ENCODE assay signal across 24 cellular contexts in the genomic region with DNA sequence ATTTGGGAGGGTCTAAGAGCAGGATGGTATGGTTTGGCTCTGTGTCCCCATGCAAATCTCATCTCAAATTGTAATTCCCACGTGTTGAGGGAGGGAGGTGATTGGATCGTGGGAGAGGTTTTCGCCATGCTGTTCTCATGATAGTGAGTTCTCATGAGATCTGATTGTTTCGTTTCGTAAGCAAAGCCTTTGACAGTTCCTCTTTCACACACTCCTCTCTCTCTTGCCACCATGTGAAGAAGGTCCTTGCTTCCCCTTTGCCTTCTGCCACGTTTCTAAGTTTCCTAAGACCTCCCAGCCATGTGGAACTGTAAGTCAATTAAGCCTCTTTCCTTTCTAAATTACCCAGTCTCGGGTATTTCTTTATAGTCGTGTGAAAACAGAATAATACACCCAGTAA.
A peak's percentile ranks its signal among the peaks of the same experiment; 100 is the strongest.
DNase-seq lines count a peak whose midpoint lies in the region; ATAC-seq and TF ChIP-seq lines count a peak whose summit lies in the region.
"Had no signal": no experiment of that assay in that cellular context is flagged by ENCODE, and none has a peak within 500 bp of the region (broad histone marks: within the 10 kb centered on the region; RNA-seq: fewer than 3 reads in every experiment).

No MANE protein-coding gene starts in this region.

- 71 to 77% methylated on average over 6 to 8 of the region's 8 CpGs for whole genome bisulfite sequencing in transverse colon (ENCODE audit: low coverage in 1 of 2), 2 donors

- H3K9me2 ChIP-seq in Karpas-422 (replicated peaks; ENCODE audit: insufficient read depth, low read length): no peaks in the 10 kb centered on the region

- H3K27me3 Mint-ChIP-seq in nephron progenitor cell (ENCODE audit: low read depth, poor library complexity): no peaks in the 10 kb centered on the region
- H3K27me3 Mint-ChIP-seq: CD4-positive, alpha-beta T cell; IgD-negative memory B cell had no signal

- H3K36me3 ChIP-seq in Karpas-422 (ENCODE audit: insufficient read depth, low read length) (no peaks in the 10 kb centered on the region), gastrocnemius medialis (no peaks in the 10 kb centered on the region), transverse colon (no peaks in the 10 kb centered on the region)
- H3K36me3 ChIP-seq: BLaER1 treated with 17β-estradiol and CSF1 and Interleukin-3, amounts not matched to agents 10 nM and 100 nM had no signal

- peak overlapping the region; percentile 60 for H3K27ac Mint-ChIP-seq in nephron progenitor cell
- H3K27ac Mint-ChIP-seq: CD4-positive, alpha-beta T cell; IgD-negative memory B cell had no signal

- no peak overlapping the region for H2AFZ ChIP-seq in Karpas-422 (ENCODE audit: low read length)
- H2AFZ ChIP-seq: PC-9 had no signal

- no peak overlapping the region for H3K27ac ChIP-seq in Karpas-422 (ENCODE audit: low read length)
- no peak overlapping the region for H3K27ac ChIP-seq in gastrocnemius medialis
- H3K27ac ChIP-seq in transverse colon: no peak overlapping the region
- H3K27ac ChIP-seq: A549; BLaER1 treated with 17β-estradiol and CSF1 and Interleukin-3, amounts not matched to agents 10 nM and 100 nM; PC-9 had no signal

- no peaks in the 10 kb centered on the region for H3K4me1 Mint-ChIP-seq in nephron progenitor cell
- H3K4me1 Mint-ChIP-seq: IgD-negative memory B cell had no signal

- H3K9ac ChIP-seq in Karpas-422 (ENCODE audit: low read length): no peak overlapping the region
- H3K9ac ChIP-seq: BLaER1 treated with 17β-estradiol and CSF1 and Interleukin-3, amounts not matched to agents 10 nM and 100 nM had no signal

- no peak for TF ChIP-seq CTCF in NB4 (IDR thresholded peaks at IDR 0.05; ENCODE audit: low read depth, low read length)
- no peak for TF ChIP-seq CTCF in nephron progenitor cell (IDR thresholded peaks at IDR 0.05)
- TF ChIP-seq CTCF in gastrocnemius medialis (IDR thresholded peaks at IDR 0.05 in 4 of 5, conservative IDR thresholded peaks at IDR 0.05 in 1 of 5): no peak
- TF ChIP-seq CTCF in omental fat pad (IDR thresholded peaks at IDR 0.05): no peak
- no peak for TF ChIP-seq CTCF in transverse colon (IDR thresholded peaks at IDR 0.05)

- no peak overlapping the region for H3K4me3 Mint-ChIP-seq in nephron progenitor cell
- H3K4me3 Mint-ChIP-seq: CD4-positive, alpha-beta T cell; IgD-negative memory B cell had no signal

- H3K9me3 ChIP-seq in Karpas-422 (ENCODE audit: low read length) (no peaks in the 10 kb centered on the region; the same call in 1 of the 2 replicates), gastrocnemius medialis (no peaks in the 10 kb centered on the region), transverse colon (no peaks in the 10 kb centered on the region)
- H3K9me3 ChIP-seq: A549 had no signal

- ATAC-seq in gastrocnemius medialis: no peak
- ATAC-seq in omental fat pad (ENCODE audit: low FRiP score): no peak
- ATAC-seq: A549, HCT116, Right ventricle myocardium inferior had no signal

- DNase-seq in Karpas-422 (peak; percentile 61), NB4 (ENCODE audit: low read depth) (peak; percentile 4), OCI-M1 (lab: John Stamatoyannopoulos, UW) (peak; percentile 11), nephron progenitor cell (no peak), gastrocnemius medialis (no peak), omental fat pad (ENCODE audit: low spot score) (no peak), transverse colon (no peak)
- DNase-seq: AML-193; CD4-positive, alpha-beta T cell; EL; GDM1; NCI-H1048; NCI-H1417 treated with DMSO at 0.1 percent for 48 hours; NCI-H1694 treated with DMSO at 0.1 percent for 48 hours; NCI-H2081; NCI-H2227 treated with DMSO at 0.1 percent for 48 hours; NCI-H526 treated with DMSO at 0.1 percent for 48 hours; PC-9; T-helper 2 cell had no signal

- no peak for TF ChIP-seq EP300 in transverse colon (IDR thresholded peaks at IDR 0.05; ENCODE audit: low read depth)

- no peaks in the 10 kb centered on the region for H3K4me1 ChIP-seq in Karpas-422 (ENCODE audit: low read length)
- no peaks in the 10 kb centered on the region for H3K4me1 ChIP-seq in gastrocnemius medialis
- no peaks in the 10 kb centered on the region for H3K4me1 ChIP-seq in transverse colon
- H3K4me1 ChIP-seq: A549; BLaER1 treated with 17β-estradiol and CSF1 and Interleukin-3, amounts not matched to agents 10 nM and 100 nM had no signal

- peaks cover 14% of the 10 kb centered on the region for H3K36me3 Mint-ChIP-seq in nephron progenitor cell (ENCODE audit: low read depth)
- H3K36me3 Mint-ChIP-seq: IgD-negative memory B cell had no signal

- H3K27me3 ChIP-seq in Karpas-422 (ENCODE audit: low read length): no peaks in the 10 kb centered on the region
- no peaks in the 10 kb centered on the region for H3K27me3 ChIP-seq in gastrocnemius medialis
- no peaks in the 10 kb centered on the region for H3K27me3 ChIP-seq in transverse colon
- H3K27me3 ChIP-seq: BLaER1 treated with 17β-estradiol and CSF1 and Interleukin-3, amounts not matched to agents 10 nM and 100 nM had no signal

- no peak overlapping the region for H3K4me3 ChIP-seq in Karpas-422 (ENCODE audit: low read length)
- H3K4me3 ChIP-seq in NB4 (ENCODE audit: low read depth, low read length): no peak overlapping the region
- H3K4me3 ChIP-seq in gastrocnemius medialis: no peak overlapping the region
- H3K4me3 ChIP-seq in transverse colon: no peak overlapping the region
- H3K4me3 ChIP-seq: A549; BLaER1 treated with 17β-estradiol and CSF1 and Interleukin-3, amounts not matched to agents 10 nM and 100 nM; PC-9 had no signal

- H3K4me2 ChIP-seq in Karpas-422 (ENCODE audit: low read depth, low read length, poor library complexity, severe bottlenecking): no peak overlapping the region
- H3K4me2 ChIP-seq: A549; BLaER1 treated with 17β-estradiol and CSF1 and Interleukin-3, amounts not matched to agents 10 nM and 100 nM; PC-9 had no signal

- peaks cover 51% of the 10 kb centered on the region for H3K9me3 Mint-ChIP-seq in nephron progenitor cell

- no peaks in the 10 kb centered on the region for H4K20me1 ChIP-seq in Karpas-422 (ENCODE audit: insufficient read depth, low read depth, low read length)
- H4K20me1 ChIP-seq: BLaER1 treated with 17β-estradiol and CSF1 and Interleukin-3, amounts not matched to agents 10 nM and 100 nM had no signal

- H3K79me2 ChIP-seq in Karpas-422 (ENCODE audit: low read length): no peaks in the 10 kb centered on the region

- in situ Hi-C loops in gastrocnemius medialis (cut with MboI; ENCODE audit: low sequenced_read_pairs in 4 of 4): no loop called here
- in situ Hi-C loops in transverse colon (cut with MboI; ENCODE audit: low pct_ligation_motif_present in 1 of 4, low pct_unique_long_range_greater_than_20kb in 1 of 4, low sequenced_read_pairs in 3 of 4): no loop called here

- TF ChIP-seq POLR2A in NB4 (IDR thresholded peaks at IDR 0.05; ENCODE audit: extremely low read depth, insufficient read length): no peak
- no peak for TF ChIP-seq POLR2A in gastrocnemius medialis (IDR thresholded peaks at IDR 0.05)
- TF ChIP-seq POLR2A in transverse colon (IDR thresholded peaks at IDR 0.05): no peak

- intact Hi-C loops in gastrocnemius medialis (cut with DNase I; ENCODE audit: low total_unique reads) (no loop called here), transverse colon (cut with DNase I; ENCODE audit: low total_unique reads) (no loop called here)

Comparison
In these comparisons a context has a peak if more than half of its experiments do, and no peak if none do; other contexts are left out.
1. DNase-seq: peak in Karpas-422 (single experiment), NB4 (single experiment) and OCI-M1 (single experiment); none in nephron progenitor cell (single experiment), gastrocnemius medialis (0 of 2), omental fat pad (single experiment) and transverse colon (single experiment).